ENCODE assay signal across 17 cellular contexts in genomic region chr7:139783647-139784385, GRCh38. TPM values are rescaled to one million over a fixed set of nuclear protein-coding genes. Genes with fewer than 3 reads are reported as not detected.
A peak's percentile ranks its signal among the peaks of the same experiment; 100 is the strongest.
DNase-seq lines count a peak whose midpoint lies in the region; ATAC-seq, FAIRE-seq and TF ChIP-seq lines count a peak whose summit lies in the region.
"Had no signal": no experiment of that assay in that cellular context is flagged by ENCODE, and none has a peak within 500 bp of the region (broad histone marks: within the 10 kb centered on the region; RNA-seq: fewer than 3 reads in every experiment).

No MANE protein-coding gene starts in this region.

- H3K4me1 ChIP-seq in HepG2 (ENCODE audit: insufficient read depth, low read length) (peaks cover 43% of the 10 kb centered on the region), right lobe of liver (peaks cover 0 to 5% (median 0%) of the 10 kb centered on the region in 4 donors), psoas muscle (peaks cover 6% of the 10 kb centered on the region)
- H3K4me1 ChIP-seq: adrenal gland, BE2C had no signal

- DNase-seq in HepG2 (ENCODE audit: low spot score) (no peak), right lobe of liver (no peak), NCI-H82 treated with DMSO at 0.1 percent for 48 hours (lab: John Stamatoyannopoulos, UW; ENCODE audit: unreplicated experiment) (peak; percentile 51), epithelial cell of esophagus (ENCODE audit: low read depth) (peak; percentile 93), H4 (ENCODE audit: low spot score) (no peak), psoas muscle (no peak)
- DNase-seq: activated CD4-positive, CD25-positive, alpha-beta regulatory T cell treated with anti-CD3 and anti-CD28 coated beads, Interleukin-2, amount 50 U/mL, for 72 hours; adrenal gland; BE2C; heart right ventricle; left ventricle myocardium superior; NCI-H2029; sigmoid colon; stimulated activated naive CD4-positive, alpha-beta T cell treated with Interleukin-2 at 50 U/mL for 16 hours had no signal

- BruUV-seq in HepG2 (replicated peaks; lab: Mats Ljungman, UMichigan), result no TSS peak

- WGBS in HepG2 (ENCODE audit: low lambda C conversion rate), result 70% methylated on average over 2 of the region's 3 CpGs
- WGBS in right lobe of liver (ENCODE audit: insufficient coverage, low coverage, low lambda C conversion rate, missing lambda C conversion rate), result 34% methylated on average over 3 of the region's 3 CpGs
- WGBS in psoas muscle, 3 donors, result 49 to 63% (median 62%) methylated on average over 3 of the region's 3 CpGs

- H3K27me3 ChIP-seq in HepG2 (ENCODE audit: control insufficient read depth in 1 of 2, insufficient read depth in 2 of 2, low read length in 2 of 2) (no peaks in the 10 kb centered on the region), right lobe of liver (no peaks in the 10 kb centered on the region), psoas muscle (ENCODE audit: insufficient read depth in 3 of 3, low read length in 2 of 3) (peaks cover 0 to 5% (median 4%) of the 10 kb centered on the region in 3 donors)
- H3K27me3 ChIP-seq: adrenal gland, BE2C, esophagus muscularis mucosa had no signal

- no peaks in the 10 kb centered on the region for H4K20me1 ChIP-seq in HepG2 (ENCODE audit: insufficient read depth, low read length)

- TF ChIP-seq CTCF in HepG2 (CRISPR knock-in tag; IDR thresholded peaks at IDR 0.05) (no peak), right lobe of liver (IDR thresholded peaks at IDR 0.05) (no peak), epithelial cell of esophagus (IDR thresholded peaks at IDR 0.05; ENCODE audit: insufficient read depth, low read depth, low read length, missing control alignments) (no peak), psoas muscle (IDR thresholded peaks at IDR 0.05) (no peak)

- TF ChIP-seq RAD21 in HepG2 (CRISPR knock-in tag; IDR thresholded peaks at IDR 0.05), result no peak

- H3K79me2 ChIP-seq in HepG2 (ENCODE audit: insufficient read depth, low read length), result no peaks in the 10 kb centered on the region

- CTCF ChIA-PET in HepG2 (lab: Yijun Ruan, JAX; ENCODE audit: low intra/inter-chr PET ratio, low total read pairs), result no interaction called here

- no peak overlapping the region for H3K9ac ChIP-seq in HepG2 (ENCODE audit: insufficient read depth, low read depth, low read length)

- H3K4me2 ChIP-seq in HepG2 (ENCODE audit: low read depth, low read length), result no peak overlapping the region

- H3K36me3 ChIP-seq in HepG2 (replicated peaks in 1 of 2; ENCODE audit: control insufficient read depth in 1 of 2, insufficient read depth in 2 of 2, low read length in 2 of 2), result 0 out of 5 replicates have a peak, but pooled peaks cover 1 to 2% of the 10 kb centered on the region in 2 experiments
- no peaks in the 10 kb centered on the region for H3K36me3 ChIP-seq in right lobe of liver
- H3K36me3 ChIP-seq in psoas muscle (ENCODE audit: insufficient read depth in 1 of 2, low read depth in 1 of 2), result no peaks in the 10 kb centered on the region
- H3K36me3 ChIP-seq: adrenal gland, BE2C, esophagus muscularis mucosa, heart right ventricle, sigmoid colon had no signal

- TF ChIP-seq EP300 in HepG2 (IDR thresholded peaks at IDR 0.05; ENCODE audit: low read depth in 2 of 2, low read length in 2 of 2) (no peak), HepG2 (CRISPR knock-in tag; IDR thresholded peaks at IDR 0.05; ENCODE audit: borderline replicate concordance) (no peak)

- in situ Hi-C loops in HepG2 (cut with HindIII; ENCODE audit: extremely low pct_ligation_motif_present, low pct_unique_long_range_greater_than_20kb), result no loop called here

- H3K9me3 ChIP-seq in HepG2 (ENCODE audit: low read length) (no peaks in the 10 kb centered on the region), right lobe of liver (no peaks in the 10 kb centered on the region), psoas muscle (no peaks in the 10 kb centered on the region)
- H3K9me3 ChIP-seq: adrenal gland, BE2C, esophagus muscularis mucosa, heart right ventricle, sigmoid colon had no signal

- H2AFZ ChIP-seq in HepG2 (ENCODE audit: low read length), result no peak overlapping the region

- H3K4me3 ChIP-seq in HepG2 (replicated peaks in 1 of 3; ENCODE audit: insufficient read depth in 1 of 3, low read depth in 2 of 3, low read length in 3 of 3) (no peak overlapping the region), right lobe of liver (no peak overlapping the region), epithelial cell of esophagus (ENCODE audit: low read length) (no peak overlapping the region), psoas muscle (no peak overlapping the region)
- H3K4me3 ChIP-seq: adrenal gland, esophagus muscularis mucosa, heart right ventricle, sigmoid colon had no signal

- TF ChIP-seq POLR2A in HepG2 (IDR thresholded peaks at IDR 0.05; ENCODE audit: insufficient read depth in 1 of 2, low read depth in 2 of 2, low read length in 2 of 2), result no peak
- TF ChIP-seq POLR2A in right lobe of liver (IDR thresholded peaks at IDR 0.05), result no peak

- POLR2A ChIA-PET in HepG2 (lab: Yijun Ruan, JAX), result interaction anchor here (1.2 kb wide), 1 partner anchor 42 kb away, joined by 3 read pairs; no protein-coding TSS in a partner anchor

- peak; percentile 38; the same call in 2 of the 3 replicates for ATAC-seq in HepG2
- ATAC-seq in right lobe of liver, result no peak
- ATAC-seq in HG02970 (IDR thresholded peaks at IDR 0.05; ENCODE audit: low FRiP score, unreplicated experiment), result no peak
- no peak for ATAC-seq in GM18520 (IDR thresholded peaks at IDR 0.05; ENCODE audit: unreplicated experiment)
- no peak for ATAC-seq in psoas muscle
- ATAC-seq: heart right ventricle, left ventricle myocardium superior had no signal

- H3K27ac ChIP-seq in HepG2 (ENCODE audit: extremely low read length, insufficient read depth, low read length) (no peak overlapping the region), right lobe of liver (no peak overlapping the region), psoas muscle (no peak overlapping the region)
- H3K27ac ChIP-seq: adrenal gland, esophagus muscularis mucosa, heart right ventricle, sigmoid colon had no signal

- FAIRE-seq in HepG2 (lab: Jason Lieb, UNC), result no peak

- intact Hi-C loops in HepG2 (cut with micrococcal nuclease; ENCODE audit: unreplicated experiment) (loop anchor here (5.0 kb wide), 1 partner anchor 33 kb away; no protein-coding TSS in a partner anchor), right lobe of liver (cut with DNase I) (loop anchor here (10.0 kb wide), 2 partner anchors 149 to 211 kb away; no protein-coding TSS in a partner anchor), psoas muscle (cut with DNase I) (no loop called here)

RNA-seq across cellular contexts. Expression of gene HIPK2, which starts 6.0 kb away (rescaled TPM):
- 14.4 and 25.9 TPM in 2 replicates for total RNA-seq in HepG2 (2016; rRNA removed; fragmentation: Illumina TruSeq; extraction: Trizol)
- total RNA-seq in HepG2 (2016; cell fraction: cytosol; rRNA removed; fragmentation: Illumina TruSeq; extraction: Trizol; ENCODE audit: low read depth), result 38.1 and 38.4 TPM in 2 replicates
- 13.8 and 20.2 TPM in 2 replicates for total RNA-seq in HepG2 (2016; cell fraction: insoluble cytoplasmic fraction; rRNA removed; fragmentation: Illumina TruSeq; extraction: Trizol)
- total RNA-seq in HepG2 (2016; cell fraction: membrane; rRNA removed; fragmentation: Illumina TruSeq; extraction: Trizol), result 26.7 and 27.9 TPM in 2 replicates
- total RNA-seq in HepG2 (2016; cell fraction: nucleus; rRNA removed; fragmentation: Illumina TruSeq; extraction: Trizol), result 19.7 and 24.5 TPM in 2 replicates
- polyA plus RNA-seq in HepG2 (2011; rRNA removed), result 17.0 and 20.2 TPM in 2 replicates
- 11.5 and 11.7 TPM in 2 replicates for polyA plus RNA-seq in HepG2 (2011; cell fraction: cytosol; rRNA removed)
- 34.6 and 39.9 TPM in 2 replicates for polyA plus RNA-seq in HepG2 (2011; cell fraction: nucleus; rRNA removed)
- polyA plus RNA-seq in HepG2 (2012), result 18.0 and 18.2 TPM in 2 replicates
- polyA plus RNA-seq in HepG2 (2016; cell fraction: cytosol; fragmentation: Illumina TruSeq; extraction: Trizol; ENCODE audit: low read depth), result 2.4 and 2.9 TPM in 2 replicates
- polyA plus RNA-seq in HepG2 (2016; cell fraction: insoluble cytoplasmic fraction; fragmentation: Illumina TruSeq; extraction: Trizol; ENCODE audit: low read depth), result 15.0 and 20.1 TPM in 2 replicates
- 5.5 and 6.5 TPM in 2 replicates for polyA plus RNA-seq in HepG2 (2016; cell fraction: membrane; fragmentation: Illumina TruSeq; extraction: Trizol; ENCODE audit: low read depth)
- polyA plus RNA-seq in HepG2 (2016; cell fraction: nucleus; fragmentation: Illumina TruSeq; extraction: Trizol; ENCODE audit: insufficient read depth, low read depth), result 17.7 and 18.3 TPM in 2 replicates
- polyA minus RNA-seq in HepG2 (2011; rRNA and poly(A)+ RNA removed; ENCODE audit: low replicate concordance), result 10.5 and 48.8 TPM in 2 replicates
- polyA minus RNA-seq in HepG2 (2011; cell fraction: cytosol; rRNA and poly(A)+ RNA removed), result 29.2 and 34.4 TPM in 2 replicates
- polyA minus RNA-seq in HepG2 (2011; cell fraction: nucleus; rRNA and poly(A)+ RNA removed), result 29.6 and 32.6 TPM in 2 replicates
- 10 to 100 TPM; 48.5 to 68.0 (median 59.6) TPM for total RNA-seq in right lobe of liver
- 12.5 and 15.4 TPM in 2 replicates for total RNA-seq in H4 (2014; rRNA removed; shearing (Covaris generic))
- 100 to 1,000 TPM in 2 of 4 donors, 10 to 100 TPM in 2; 74.7 to 166 (median 99.6) TPM for total RNA-seq in psoas muscle
- 10 to 100 TPM; 18.1 to 78.5 (median 26.0) TPM for polyA plus RNA-seq in psoas muscle

RNA-seq across cellular contexts. Expression of gene TBXAS1, which starts 45.2 kb away (rescaled TPM):
- total RNA-seq in HepG2 (2016; rRNA removed; fragmentation: Illumina TruSeq; extraction: Trizol), result 4.0 and 6.1 TPM in 2 replicates
- total RNA-seq in HepG2 (2016; cell fraction: cytosol; rRNA removed; fragmentation: Illumina TruSeq; extraction: Trizol; ENCODE audit: low read depth), result 6.2 and 7.7 TPM in 2 replicates
- 4.0 and 4.2 TPM in 2 replicates for total RNA-seq in HepG2 (2016; cell fraction: insoluble cytoplasmic fraction; rRNA removed; fragmentation: Illumina TruSeq; extraction: Trizol)
- total RNA-seq in HepG2 (2016; cell fraction: membrane; rRNA removed; fragmentation: Illumina TruSeq; extraction: Trizol), result 6.2 and 7.7 TPM in 2 replicates
- 5.0 and 7.0 TPM in 2 replicates for total RNA-seq in HepG2 (2016; cell fraction: nucleus; rRNA removed; fragmentation: Illumina TruSeq; extraction: Trizol)
- 4.9 and 6.6 TPM in 2 replicates for polyA plus RNA-seq in HepG2 (2011; rRNA removed)
- polyA plus RNA-seq in HepG2 (2011; cell fraction: cytosol; rRNA removed), result 4.4 and 4.6 TPM in 2 replicates
- polyA plus RNA-seq in HepG2 (2011; cell fraction: nucleus; rRNA removed), result 5.3 and 6.9 TPM in 2 replicates
- polyA plus RNA-seq in HepG2 (2012), result 2.7 and 3.4 TPM in 2 replicates
- 5.8 and 8.1 TPM in 2 replicates for polyA plus RNA-seq in HepG2 (2016; cell fraction: cytosol; fragmentation: Illumina TruSeq; extraction: Trizol; ENCODE audit: low read depth)
- 3.9 and 4.1 TPM in 2 replicates for polyA plus RNA-seq in HepG2 (2016; cell fraction: insoluble cytoplasmic fraction; fragmentation: Illumina TruSeq; extraction: Trizol; ENCODE audit: low read depth)
- 5.9 and 6.2 TPM in 2 replicates for polyA plus RNA-seq in HepG2 (2016; cell fraction: membrane; fragmentation: Illumina TruSeq; extraction: Trizol; ENCODE audit: low read depth)
- 3.4 and 12.1 TPM in 2 replicates for polyA plus RNA-seq in HepG2 (2016; cell fraction: nucleus; fragmentation: Illumina TruSeq; extraction: Trizol; ENCODE audit: insufficient read depth, low read depth)
- polyA minus RNA-seq in HepG2 (2011; rRNA and poly(A)+ RNA removed; ENCODE audit: low replicate concordance), result 0.23 and 7.4 TPM in 2 replicates
- polyA minus RNA-seq in HepG2 (2011; cell fraction: cytosol; rRNA and poly(A)+ RNA removed), result 1.5 and 3.0 TPM in 2 replicates
- polyA minus RNA-seq in HepG2 (2011; cell fraction: nucleus; rRNA and poly(A)+ RNA removed), result 6.3 and 9.0 TPM in 2 replicates
- 10 to 100 TPM in 4 of 6 experiments, 1 to 10 TPM in 2; 7.6 to 15.6 (median 12.2) TPM for total RNA-seq in right lobe of liver
- 14.5 and 16.8 TPM in 2 replicates for total RNA-seq in H4 (2014; rRNA removed; shearing (Covaris generic))
- total RNA-seq in psoas muscle, result 1 to 10 TPM; 2.0 to 2.9 (median 2.7) TPM
- 1 to 10 TPM in 2 of 3 donors, under 1 TPM in 1; 0.90 to 1.7 (median 1.1) TPM for polyA plus RNA-seq in psoas muscle

Comparison
In these comparisons a context has a peak if more than half of its experiments do, and no peak if none do; other contexts are left out.
1. DNase-seq: peak in NCI-H82 treated with DMSO at 0.1 percent for 48 hours (single experiment) and epithelial cell of esophagus (single experiment); none in HepG2 (single experiment), right lobe of liver (0 of 3), H4 (single experiment) and psoas muscle (0 of 2).
2. intact Hi-C loops: an anchor here in HepG2 (5.0 kb wide) and right lobe of liver (10.0 kb wide); none called in psoas muscle.